Comparison of ENCODE assay signal across 8 cellular contexts in genomic region chr1:179709841-179710329, GRCh38. TPM values are rescaled to one million over a fixed set of nuclear protein-coding genes. Genes with fewer than 3 reads are reported as not detected.
DNase-seq lines count a peak whose midpoint lies in the region; ATAC-seq and TF ChIP-seq lines count a peak whose summit lies in the region.

No MANE protein-coding gene starts in this region.

- TF ChIP-seq CTCF in GM10266 (IDR thresholded peaks at IDR 0.05; ENCODE audit: control insufficient read depth, insufficient read depth, low read depth, missing control alignments) (no peak), RWPE1 (conservative IDR thresholded peaks at IDR 0.05; ENCODE audit: low read depth) (no peak)

- CTCF ChIA-PET in RWPE1 (lab: Yijun Ruan, JAX): interaction anchor here (0.8 to 1.7 kb wide), 5 partner anchors 9 to 468 kb away, joined by 3 to 14 read pairs (median 7); no protein-coding TSS in a partner anchor

- POLR2A ChIA-PET in RWPE1 (lab: Yijun Ruan, JAX; ENCODE audit: low non-redundant PET): no interaction called here

- ATAC-seq in GM21528 (IDR thresholded peaks at IDR 0.05; ENCODE audit: low FRiP score, unreplicated experiment) (peak; percentile 74), left cardiac atrium (peak; percentile 91 to 96)

- DNase-seq in GM10266 (ENCODE audit: extremely low spot score) (peak; percentile 36), NCI-H2227 treated with DMSO at 0.1 percent for 48 hours (lab: John Stamatoyannopoulos, UW) (peak; percentile 7), left cardiac atrium (peak; percentile 30), KBM-7 (no peak), AG08395 (ENCODE audit: low spot score) (no peak), occipital lobe (lab: John Stamatoyannopoulos, UW) (no peak), RWPE1 (ENCODE audit: low spot score) (no peak)

- no peak overlapping the region for H3K27ac ChIP-seq in RWPE1

- intact Hi-C loops in left cardiac atrium (cut with DNase I): loop anchor here in 1 of 2 donors (5.0 kb wide), 1 partner anchor 102 kb away; no protein-coding TSS in a partner anchor

- in situ Hi-C loops in KBM-7 (cut with MboI; ENCODE audit: low pct_unique_long_range_greater_than_20kb, low sequenced_read_pairs): loop anchor here (25.0 kb wide), 1 partner anchor 102 kb away; no protein-coding TSS in a partner anchor

RNA-seq across cellular contexts. Expression of gene FAM163A, which starts 33.2 kb away (rescaled TPM):
- total RNA-seq in left cardiac atrium (under 1 TPM in 1 of 2 donors, not detected in 1; 0.27 TPM), occipital lobe (under 0.01 TPM)

Comparison
In these comparisons a context has a peak if more than half of its experiments do, and no peak if none do; other contexts are left out.
1. DNase-seq: peak in GM10266 (single experiment), NCI-H2227 treated with DMSO at 0.1 percent for 48 hours (single experiment) and left cardiac atrium (single experiment); none in KBM-7 (single experiment), AG08395 (single experiment), occipital lobe (single experiment) and RWPE1 (single experiment).